Comparison of ENCODE assay signal across 1 cellular context in genomic region chr1:19981507-19982312, GRCh38.
TF ChIP-seq lines count a peak whose summit lies in the region.

No MANE protein-coding gene starts in this region.

TF ChIP-seq in HepG2, 621 proteins besides CTCF, POLR2A, EP300 and RAD21 (continued from another document and continues in another):
- TF ChIP-seq ZNF280B (CRISPR knock-in tag; IDR thresholded peaks at IDR 0.05; ENCODE audit: borderline replicate concordance) (no peak), CCAR2 (optimal IDR thresholded peaks at IDR 0.05; ENCODE audit: low read depth, low read length) (no peak), SRSF1 (optimal IDR thresholded peaks at IDR 0.05; ENCODE audit: low read depth, low read length) (no peak), REXO4 (CRISPR knock-in tag; IDR thresholded peaks at IDR 0.05; ENCODE audit: borderline replicate concordance) (no peak), SP5 (CRISPR knock-in tag; IDR thresholded peaks at IDR 0.05; ENCODE audit: borderline replicate concordance, low read depth) (no peak), ZNF883 (CRISPR knock-in tag; IDR thresholded peaks at IDR 0.05; ENCODE audit: not compliant biosample characterization) (no peak), SOX5 (CRISPR knock-in tag; IDR thresholded peaks at IDR 0.05; ENCODE audit: borderline replicate concordance) (peak; percentile 61; the same call in 1 of the 2 replicates), FLYWCH1 (CRISPR knock-in tag; IDR thresholded peaks at IDR 0.05) (no peak), CENPBD1 (CRISPR knock-in tag; IDR thresholded peaks at IDR 0.05; ENCODE audit: borderline replicate concordance, low read depth) (no peak), ZBTB14 (CRISPR knock-in tag; IDR thresholded peaks at IDR 0.05) (no peak), ZNF30 (CRISPR knock-in tag; IDR thresholded peaks at IDR 0.05) (no peak), ZNF180 (CRISPR knock-in tag; IDR thresholded peaks at IDR 0.05; ENCODE audit: borderline replicate concordance, low read depth) (no peak), HNRNPL (IDR thresholded peaks at IDR 0.05; ENCODE audit: low read depth, low read length) (no peak), ZBTB49 (CRISPR knock-in tag; IDR thresholded peaks at IDR 0.05; ENCODE audit: borderline replicate concordance) (no peak), BRCA1 (CRISPR knock-in tag; IDR thresholded peaks at IDR 0.05) (no peak), KLF6 (CRISPR knock-in tag; IDR thresholded peaks at IDR 0.05) (no peak), ZBTB7B (CRISPR knock-in tag; IDR thresholded peaks at IDR 0.05) (peak; percentile 89), NFIB (CRISPR knock-in tag; IDR thresholded peaks at IDR 0.05; ENCODE audit: borderline replicate concordance) (no peak), RFX1 (IDR thresholded peaks at IDR 0.05) (no peak), MXD1 (CRISPR knock-in tag; IDR thresholded peaks at IDR 0.05) (no peak), TEAD2 (CRISPR knock-in tag; IDR thresholded peaks at IDR 0.05) (no peak), SIN3A (IDR thresholded peaks at IDR 0.05; ENCODE audit: borderline replicate concordance, low read depth, low read length) (no peak), ZNF503 (CRISPR knock-in tag; IDR thresholded peaks at IDR 0.05) (no peak), DRAP1 (CRISPR knock-in tag; IDR thresholded peaks at IDR 0.05) (peak; percentile 81), ZSCAN9 (CRISPR knock-in tag; IDR thresholded peaks at IDR 0.05; ENCODE audit: borderline replicate concordance) (0 out of 2 replicates have a peak, but pooled peaks have one; percentile 9), SP2 (CRISPR knock-in tag; IDR thresholded peaks at IDR 0.05) (no peak), THAP9 (CRISPR knock-in tag; IDR thresholded peaks at IDR 0.05; ENCODE audit: borderline replicate concordance) (no peak), HDAC2 (CRISPR knock-in tag; IDR thresholded peaks at IDR 0.05) (peak; percentile 74), ZKSCAN5 (CRISPR knock-in tag; IDR thresholded peaks at IDR 0.05) (no peak), SKI (IDR thresholded peaks at IDR 0.05; ENCODE audit: partially characterized antibody) (peak; percentile 17), ZEB1 (IDR thresholded peaks at IDR 0.05; ENCODE audit: insufficient replicate concordance, low read depth) (no peak), ZBTB44 (CRISPR knock-in tag; IDR thresholded peaks at IDR 0.05) (no peak), SRSF9 (IDR thresholded peaks at IDR 0.05; ENCODE audit: borderline replicate concordance, insufficient read depth, low read depth, low read length, poor library complexity, severe bottlenecking) (no peak), ZUFSP (CRISPR knock-in tag; IDR thresholded peaks at IDR 0.05; ENCODE audit: borderline replicate concordance) (no peak), FOXA1 (IDR thresholded peaks at IDR 0.05) (no peak), FOXA1 (CRISPR knock-in tag; IDR thresholded peaks at IDR 0.05) (peak; percentile 12; the same call in 1 of the 2 replicates), THRA (CRISPR knock-in tag; IDR thresholded peaks at IDR 0.05; ENCODE audit: borderline replicate concordance) (peak; percentile 33; the same call in 1 of the 2 replicates), ZNF674 (CRISPR knock-in tag; IDR thresholded peaks at IDR 0.05; ENCODE audit: low read depth) (no peak), KLF15 (CRISPR knock-in tag; IDR thresholded peaks at IDR 0.05; ENCODE audit: borderline replicate concordance) (no peak), PHF8 (CRISPR knock-in tag; IDR thresholded peaks at IDR 0.05) (no peak), BCL3 (CRISPR knock-in tag; IDR thresholded peaks at IDR 0.05) (no peak), FOXP1 (IDR thresholded peaks at IDR 0.05) (no peak), FOXP1 (CRISPR knock-in tag; IDR thresholded peaks at IDR 0.05) (no peak), ZNF841 (CRISPR knock-in tag; IDR thresholded peaks at IDR 0.05; ENCODE audit: borderline replicate concordance) (no peak), ZNF562 (CRISPR knock-in tag; IDR thresholded peaks at IDR 0.05; ENCODE audit: borderline replicate concordance) (no peak), ZNF367 (CRISPR knock-in tag; IDR thresholded peaks at IDR 0.05; ENCODE audit: borderline replicate concordance) (no peak), ZNF383 (CRISPR knock-in tag; IDR thresholded peaks at IDR 0.05; ENCODE audit: borderline replicate concordance) (no peak), ZNF746 (CRISPR knock-in tag; IDR thresholded peaks at IDR 0.05) (no peak)
